8 cellular contexts compared by ENCODE assay signal in the genomic region with DNA sequence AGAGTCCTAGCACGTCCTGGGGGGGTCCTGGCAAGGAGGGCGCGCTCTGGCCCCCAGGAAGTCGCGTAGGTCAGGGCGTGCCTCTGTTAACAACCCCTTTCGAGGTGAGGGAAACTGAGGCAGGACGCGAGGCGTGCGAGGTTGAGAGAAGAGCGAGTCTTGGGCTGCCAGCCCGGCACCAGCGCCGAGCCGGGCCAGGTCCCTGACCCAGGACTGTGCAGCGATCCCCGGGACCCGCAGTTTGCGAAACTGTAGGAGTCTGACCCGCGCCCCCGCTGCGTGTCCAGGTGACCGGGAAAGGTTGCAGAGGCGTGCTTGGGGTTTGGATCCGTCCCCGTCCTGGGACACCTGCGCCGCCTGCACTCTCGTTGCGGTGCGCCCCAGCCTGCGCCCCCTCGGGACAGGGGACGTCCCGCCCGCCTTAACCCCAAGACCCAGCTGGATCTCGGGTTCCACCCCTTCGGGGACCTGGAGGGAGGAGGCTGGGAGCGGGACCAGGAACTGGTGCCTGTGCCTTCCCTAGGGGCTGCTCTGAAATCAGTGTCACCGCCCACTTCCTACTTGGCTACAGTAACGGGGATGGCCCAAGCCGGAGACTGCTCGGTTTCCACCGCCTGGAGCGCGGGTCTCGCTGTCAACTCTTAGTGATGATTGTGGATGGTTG. TPM values are rescaled to one million over a fixed set of nuclear protein-coding genes. Genes with fewer than 3 reads are reported as not detected.
DNase-seq lines count a peak whose midpoint lies in the region; ATAC-seq and TF ChIP-seq lines count a peak whose summit lies in the region.

No MANE protein-coding gene starts in this region.

- WGBS in thyroid gland, 2 donors: 0 to 4% methylated on average over 11 to 23 of the region's 49 CpGs

- ATAC-seq in HG02623 (IDR thresholded peaks at IDR 0.05; ENCODE audit: unreplicated experiment): peak; percentile 50
- ATAC-seq in activated CD8-positive, alpha-beta T cell treated with anti-CD3 and anti-CD28 coated beads, Interleukin-2, amount 10 ng/mL, durations not matched to agents 7 days and 5 days: peak; percentile 65
- ATAC-seq in esophagus mucosa: peak; percentile 50
- ATAC-seq in mucosa of descending colon: peak; percentile 75

- TF ChIP-seq CTCF in GM12864 (IDR thresholded peaks at IDR 0.05; ENCODE audit: low read depth, low read length, missing control alignments) (no peak), mucosa of descending colon (IDR thresholded peaks at IDR 0.05) (no peak), thyroid gland (IDR thresholded peaks at IDR 0.05) (no peak)

- H3K9me3 ChIP-seq in mucosa of descending colon: no peaks in the 10 kb centered on the region
- H3K9me3 ChIP-seq in thyroid gland: no peaks in the 10 kb centered on the region

- peak overlapping the region; percentile 82 for H3K27ac Mint-ChIP-seq in activated CD8-positive, alpha-beta T cell treated with anti-CD3 and anti-CD28 coated beads, Interleukin-2, amount 10 ng/mL, durations not matched to agents 7 days and 5 days

- H3K27ac ChIP-seq in thyroid gland: peak overlapping the region in 2 of 3 donors; percentile 71 to 90

- peak overlapping the region; percentile 87 for H3K4me3 Mint-ChIP-seq in activated CD8-positive, alpha-beta T cell treated with anti-CD3 and anti-CD28 coated beads, Interleukin-2, amount 10 ng/mL, durations not matched to agents 7 days and 5 days

- peaks cover 7% of the 10 kb centered on the region for H3K4me1 ChIP-seq in mucosa of descending colon (ENCODE audit: low read depth)
- peaks cover 0 to 12% of the 10 kb centered on the region in 2 donors for H3K4me1 ChIP-seq in thyroid gland

- H3K4me3 ChIP-seq in GM12864 (ENCODE audit: low read depth, low read length): peak overlapping the region; percentile 56
- H3K4me3 ChIP-seq in mucosa of descending colon: peak overlapping the region; percentile 52
- H3K4me3 ChIP-seq in thyroid gland (replicated peaks in 1 of 3): peak overlapping the region; percentile 63 to 87 (median 83)

- H3K36me3 ChIP-seq in mucosa of descending colon (ENCODE audit: low read depth) (no peaks in the 10 kb centered on the region), thyroid gland (no peaks in the 10 kb centered on the region)

- no peaks in the 10 kb centered on the region for H3K36me3 Mint-ChIP-seq in activated CD8-positive, alpha-beta T cell treated with anti-CD3 and anti-CD28 coated beads, Interleukin-2, amount 10 ng/mL, durations not matched to agents 7 days and 5 days (ENCODE audit: low read depth)

- DNase-seq in GM12864 (ENCODE audit: low read depth) (no peak), NCI-H460 (ENCODE audit: extremely low read depth, low read depth) (peak; percentile 27), mucosa of descending colon (peak; percentile 68 to 81 (median 71)), thyroid gland (peak; percentile 62 to 65), NCI-H2196 (lab: John Stamatoyannopoulos, UW; ENCODE audit: unreplicated experiment) (no peak)
- peak; percentile 60 for DNase-seq in activated CD8-positive, alpha-beta T cell treated with anti-CD3 and anti-CD28 coated beads, Interleukin-2, amount 10 ng/mL, durations not matched to agents 7 days and 5 days

- H3K4me1 Mint-ChIP-seq in activated CD8-positive, alpha-beta T cell treated with anti-CD3 and anti-CD28 coated beads, Interleukin-2, amount 10 ng/mL, durations not matched to agents 7 days and 5 days (ENCODE audit: low read depth): peaks cover 30% of the 10 kb centered on the region

- H3K27me3 ChIP-seq in thyroid gland: no peaks in the 10 kb centered on the region

- peak in 1 of 2 donors; percentile 39 for TF ChIP-seq POLR2A in thyroid gland (IDR thresholded peaks at IDR 0.05)

- intact Hi-C loops in mucosa of descending colon (cut with DNase I, micrococcal nuclease): no loop called here
- intact Hi-C loops in thyroid gland (cut with DNase I): no loop called here

- H3K27me3 Mint-ChIP-seq in activated CD8-positive, alpha-beta T cell treated with anti-CD3 and anti-CD28 coated beads, Interleukin-2, amount 10 ng/mL, durations not matched to agents 7 days and 5 days (ENCODE audit: low read depth): peaks cover 17% of the 10 kb centered on the region

- CTCF ChIA-PET in activated CD8-positive, alpha-beta T cell treated with anti-CD3 and anti-CD28 coated beads, Interleukin-2, amount 10 ng/mL, durations not matched to agents 7 days and 5 days (lab: Charles Lee): no interaction called here

- no peaks in the 10 kb centered on the region for H3K9me3 Mint-ChIP-seq in activated CD8-positive, alpha-beta T cell treated with anti-CD3 and anti-CD28 coated beads, Interleukin-2, amount 10 ng/mL, durations not matched to agents 7 days and 5 days (ENCODE audit: insufficient read depth)

- POLR2A ChIA-PET in activated CD8-positive, alpha-beta T cell treated with anti-CD3 and anti-CD28 coated beads, Interleukin-2, amount 10 ng/mL, durations not matched to agents 7 days and 5 days (lab: Charles Lee): interaction anchor here (1.6 kb wide), 1 partner anchor 13 kb away, joined by 8 read pairs; no protein-coding TSS in a partner anchor

RNA-seq across cellular contexts. Expression of gene DISC1, which starts 0.5 kb away (rescaled TPM):
- total RNA-seq in NCI-H460 (2014; rRNA removed; shearing (Covaris generic)): 1.3 and 1.4 TPM in 2 replicates
- polyA plus RNA-seq in NCI-H460 (2014; cell fraction: nucleus; rRNA removed): 1.1 and 3.6 TPM in 2 replicates
- total RNA-seq in activated CD8-positive, alpha-beta T cell treated with anti-CD3 and anti-CD28 coated beads, Interleukin-2, amount 10 ng/mL, durations not matched to agents 7 days and 5 days: 10 to 100 TPM; 12.6 to 14.7 TPM
- total RNA-seq in esophagus mucosa (2.4 TPM), mucosa of descending colon (10 to 100 TPM in 1 of 3 donors, 1 to 10 TPM in 2; 4.8 to 11.3 (median 8.9) TPM), thyroid gland (10 to 100 TPM in 1 of 4 donors, 1 to 10 TPM in 3; 6.9 to 17.7 (median 9.8) TPM)

Comparison
In these comparisons a context has a peak if more than half of its experiments do, and no peak if none do; other contexts are left out.
1. DNase-seq: peak in NCI-H460 (single experiment), activated CD8-positive, alpha-beta T cell treated with anti-CD3 and anti-CD28 coated beads, Interleukin-2, amount 10 ng/mL, durations not matched to agents 7 days and 5 days (single experiment), mucosa of descending colon (3 of 3) and thyroid gland (2 of 2); none in GM12864 (single experiment) and NCI-H2196 (single experiment).
2. Peak in every context shown above with its lines, with median percentiles within 50 percentile points of each other: H3K4me3 ChIP-seq and ATAC-seq.